28 cellular contexts compared by ENCODE assay signal in genomic region chr22:22576989-22577427, GRCh38. TPM values are rescaled to one million over a fixed set of nuclear protein-coding genes. Genes with fewer than 3 reads are reported as not detected.
"Had no signal": no experiment of that assay in that cellular context is flagged by ENCODE, and none has a peak within 500 bp of the region (broad histone marks: within the 10 kb centered on the region; RNA-seq: fewer than 3 reads in every experiment).

No MANE protein-coding gene starts in this region.

- H3K27ac ChIP-seq: adrenal gland, body of pancreas, brain microvascular endothelial cell, breast epithelium, cardiac muscle cell had no signal

- H3K4me3 ChIP-seq: adrenal gland, body of pancreas, breast epithelium, cardiac muscle cell had no signal

- H3K27me3 ChIP-seq: body of pancreas, breast epithelium, cardiac muscle cell had no signal

- FAIRE-seq: astrocyte had no signal

- H3K9me3 ChIP-seq: adrenal gland, body of pancreas, breast epithelium had no signal

- H3K4me1 ChIP-seq: adrenal gland, body of pancreas, breast epithelium had no signal

- DNase-seq: activated B cell treated with CpG ODN at 0.5 μM for 24 hours; activated CD4-positive, alpha-beta T cell treated with anti-CD3 and anti-CD28 coated beads for 4 hours; activated CD4-positive, alpha-beta T cell treated with anti-CD3 and anti-CD28 coated beads, Interleukin-2, amount 50 U/mL, for 4 hours; cerebellar nuclear complex; T1000 had no signal

- H3K36me3 ChIP-seq: adrenal gland, brain microvascular endothelial cell, breast epithelium, cardiac muscle cell had no signal

- ATAC-seq: activated T-cell treated with anti-CD3 and anti-CD28 coated beads, Interleukin-2, amount 50 U/mL, for 72 hours; activated T-helper 17 cell treated with anti-CD3 and anti-CD28 coated beads, Interleukin-2, amount 50 U/mL, for 72 hours; T-cell had no signal

RNA-seq across cellular contexts. Expression of gene PRAME, which starts 17.9 kb away (rescaled TPM):
- total RNA-seq: activated B cell treated with CpG ODN at 0.5 μM for 24 hours; activated CD4-positive, alpha-beta memory T cell treated with anti-CD3 and anti-CD28 coated beads for 36 hours; activated CD4-positive, alpha-beta T cell treated with anti-CD3 and anti-CD28 coated beads, Interleukin-2, amount 10 ng/mL, durations not matched to agents 24 days and 14 days; activated CD8-positive, alpha-beta memory T cell treated with anti-CD3 and anti-CD28 coated beads for 36 hours; activated CD8-positive, alpha-beta T cell treated with anti-CD3 and anti-CD28 coated beads for 36 hours; activated naive CD4-positive, alpha-beta T cell treated with anti-CD3 and anti-CD28 coated beads for 36 hours; activated naive CD8-positive, alpha-beta T cell treated with anti-CD3 and anti-CD28 coated beads for 36 hours; activated T-helper 1 cell treated with anti-CD3 and anti-CD28 coated beads, Interleukin-12 subunit alpha, Interleukin-12 subunit beta, Interleukin-2, Interleukin-4 antibody, amounts not matched to agents 30 ng/mL and 10 ng/mL and 1 ng/mL, durations not matched to agents 14 hours and 24 hours and 36 hours; activated T-helper 17 cell treated with anti-CD3 and anti-CD28 coated beads, Interleukin-2, amount 50 U/mL, for 72 hours; aorta; astrocyte; body of pancreas; cardiac muscle cell; chondrocyte; T-helper 1 cell treated with Interleukin-12 subunit alpha and Interleukin-12 subunit beta and Interleukin-4 antibody, amounts not matched to agents 30 ng/mL and 1 ng/mL, for 36 hours; T-helper 17 cell; T-helper 2 cell treated with Interferon-gamma antibody and Interleukin-4, amounts not matched to agents 100 ng/mL and 5 ng/mL, for 36 hours had no signal

RNA-seq across cellular contexts. Expression of gene ZNF280A, which starts 56.9 kb away (rescaled TPM):
- total RNA-seq: activated B cell treated with CpG ODN at 0.5 μM for 24 hours; activated CD4-positive, alpha-beta memory T cell treated with anti-CD3 and anti-CD28 coated beads for 36 hours; activated CD4-positive, alpha-beta T cell treated with anti-CD3 and anti-CD28 coated beads, Interleukin-2, amount 10 ng/mL, durations not matched to agents 24 days and 14 days; activated CD8-positive, alpha-beta memory T cell treated with anti-CD3 and anti-CD28 coated beads for 36 hours; activated CD8-positive, alpha-beta T cell treated with anti-CD3 and anti-CD28 coated beads for 36 hours; activated naive CD4-positive, alpha-beta T cell treated with anti-CD3 and anti-CD28 coated beads for 36 hours; activated naive CD4-positive, alpha-beta T cell treated with anti-CD3 and anti-CD28 coated beads, Interleukin-2, amount 50 U/mL, for 72 hours; activated naive CD8-positive, alpha-beta T cell treated with anti-CD3 and anti-CD28 coated beads for 36 hours; activated T-cell treated with anti-CD3 and anti-CD28 coated beads, Interleukin-2, amount 50 U/mL, for 4 hours; activated T-cell treated with anti-CD3 and anti-CD28 coated beads, Interleukin-2, amount 50 U/mL, for 72 hours; activated T-helper 1 cell treated with anti-CD3 and anti-CD28 coated beads, Interleukin-12 subunit alpha, Interleukin-12 subunit beta, Interleukin-2, Interleukin-4 antibody, amounts not matched to agents 30 ng/mL and 10 ng/mL and 1 ng/mL, durations not matched to agents 14 hours and 24 hours and 36 hours; activated T-helper 17 cell treated with anti-CD3 and anti-CD28 coated beads, Interleukin-2, amount 50 U/mL, for 72 hours; aorta; body of pancreas; breast epithelium; cardiac muscle cell; chondrocyte; T-cell; T-helper 1 cell treated with Interleukin-12 subunit alpha and Interleukin-12 subunit beta and Interleukin-4 antibody, amounts not matched to agents 30 ng/mL and 1 ng/mL, for 36 hours; T-helper 17 cell; T-helper 2 cell treated with Interferon-gamma antibody and Interleukin-4, amounts not matched to agents 100 ng/mL and 5 ng/mL, for 36 hours had no signal
